12 cellular contexts compared by ENCODE assay signal in genomic region chr3:172218350-172219323, GRCh38.
DNase-seq lines count a peak whose midpoint lies in the region; ATAC-seq, FAIRE-seq and TF ChIP-seq lines count a peak whose summit lies in the region.
"Had no signal": no experiment of that assay in that cellular context is flagged by ENCODE, and none has a peak within 500 bp of the region (broad histone marks: within the 10 kb centered on the region; RNA-seq: fewer than 3 reads in every experiment).

No MANE protein-coding gene starts in this region.

- H3K27me3 Mint-ChIP-seq in HFFc6 (ENCODE audit: insufficient read depth): no peaks in the 10 kb centered on the region
- H3K27me3 Mint-ChIP-seq in natural killer cell treated with Interleukin-12 subunit alpha and Interleukin-12 subunit beta and Interleukin-15 and Interleukin-18, amount 100 ng/mL, for 72 hours: no peaks in the 10 kb centered on the region

- H3K4me3 Mint-ChIP-seq in HFFc6: peak overlapping the region; percentile 50
- H3K4me3 Mint-ChIP-seq in natural killer cell treated with Interleukin-12 subunit alpha and Interleukin-12 subunit beta and Interleukin-15 and Interleukin-18, amount 100 ng/mL, for 72 hours: no peak overlapping the region
- H3K4me3 Mint-ChIP-seq: activated CD8-positive, alpha-beta T cell treated with anti-CD3 and anti-CD28 coated beads, Interleukin-2, amount 10 ng/mL, durations not matched to agents 7 days and 5 days had no signal

- H3K27ac ChIP-seq in brain microvascular endothelial cell: peak overlapping the region; percentile 33

- peaks cover 5% of the 10 kb centered on the region; the same call in 1 of the 2 replicates for H3K36me3 Mint-ChIP-seq in HFFc6 (ENCODE audit: low read depth)
- H3K36me3 Mint-ChIP-seq in natural killer cell treated with Interleukin-12 subunit alpha and Interleukin-12 subunit beta and Interleukin-15 and Interleukin-18, amount 100 ng/mL, for 72 hours: peaks cover 4% of the 10 kb centered on the region

- DNase-seq in HFFc6: peak; percentile 42
- DNase-seq in brain microvascular endothelial cell: no peak
- no peak for DNase-seq in natural killer cell treated with Interleukin-12 subunit alpha and Interleukin-12 subunit beta and Interleukin-15 and Interleukin-18, amount 100 ng/mL, for 72 hours (ENCODE audit: low spot score)
- DNase-seq in D721Med (ENCODE audit: insufficient read length, low spot score): no peak
- no peak for DNase-seq in SKM-1 treated with dmso at 0.1 percent for 144 hours (lab: John Stamatoyannopoulos, UW; ENCODE audit: unreplicated experiment)
- DNase-seq in DMS 273 (lab: John Stamatoyannopoulos, UW; ENCODE audit: unreplicated experiment): no peak
- DNase-seq: activated CD8-positive, alpha-beta T cell treated with anti-CD3 and anti-CD28 coated beads, Interleukin-2, amount 10 ng/mL, durations not matched to agents 7 days and 5 days; DMS 273 treated with DMSO at 0.1 percent for 48 hours; left ventricle myocardium inferior; retina had no signal

- no peaks in the 10 kb centered on the region for H3K9me3 Mint-ChIP-seq in HFFc6
- H3K9me3 Mint-ChIP-seq in natural killer cell treated with Interleukin-12 subunit alpha and Interleukin-12 subunit beta and Interleukin-15 and Interleukin-18, amount 100 ng/mL, for 72 hours: no peaks in the 10 kb centered on the region

- peaks cover 97% of the 10 kb centered on the region for H3K4me1 Mint-ChIP-seq in HFFc6 (ENCODE audit: low read depth)
- H3K4me1 Mint-ChIP-seq in natural killer cell treated with Interleukin-12 subunit alpha and Interleukin-12 subunit beta and Interleukin-15 and Interleukin-18, amount 100 ng/mL, for 72 hours (ENCODE audit: low read depth in 2 of 2): peaks cover 71 to 73% of the 10 kb centered on the region in 2 donors

- in situ Hi-C loops in brain microvascular endothelial cell (cut with HindIII; ENCODE audit: low pct_ligation_motif_present, low sequenced_read_pairs): no loop called here

- no peak overlapping the region for H3K4me3 ChIP-seq in brain microvascular endothelial cell (ENCODE audit: low read depth, low read length)
- H3K4me3 ChIP-seq: left ventricle myocardium inferior had no signal

- TF ChIP-seq CTCF in HFFc6 (IDR thresholded peaks at IDR 0.05) (no peak), brain microvascular endothelial cell (IDR thresholded peaks at IDR 0.05; ENCODE audit: low read depth, low read length, missing control alignments) (no peak), D721Med (IDR thresholded peaks at IDR 0.05; ENCODE audit: insufficient read depth, missing control alignments) (no peak)

- H3K27me3 ChIP-seq in brain microvascular endothelial cell (replicated peaks): no peaks in the 10 kb centered on the region

- H3K36me3 ChIP-seq in brain microvascular endothelial cell (replicated peaks): no peaks in the 10 kb centered on the region
- H3K36me3 ChIP-seq: left ventricle myocardium inferior had no signal

- FAIRE-seq in D721Med (lab: Jason Lieb, UNC): no peak

- H3K27ac Mint-ChIP-seq in HFFc6: peak overlapping the region; percentile 58
- H3K27ac Mint-ChIP-seq in natural killer cell treated with Interleukin-12 subunit alpha and Interleukin-12 subunit beta and Interleukin-15 and Interleukin-18, amount 100 ng/mL, for 72 hours: peak overlapping the region; percentile 73 to 75
- H3K27ac Mint-ChIP-seq: activated CD8-positive, alpha-beta T cell treated with anti-CD3 and anti-CD28 coated beads, Interleukin-2, amount 10 ng/mL, durations not matched to agents 7 days and 5 days had no signal

- ATAC-seq in GM18498 (IDR thresholded peaks at IDR 0.05; ENCODE audit: unreplicated experiment) (peak; percentile 42), HG03378 (IDR thresholded peaks at IDR 0.05; ENCODE audit: unreplicated experiment) (no peak)
- ATAC-seq in natural killer cell treated with Interleukin-12 subunit alpha and Interleukin-12 subunit beta and Interleukin-15 and Interleukin-18, amount 100 ng/mL, for 72 hours: peak; percentile 63 to 68
- ATAC-seq: activated CD8-positive, alpha-beta T cell treated with anti-CD3 and anti-CD28 coated beads, Interleukin-2, amount 10 ng/mL, durations not matched to agents 7 days and 5 days had no signal
